Comparison of ENCODE assay signal across 14 cellular contexts in the genomic region with DNA sequence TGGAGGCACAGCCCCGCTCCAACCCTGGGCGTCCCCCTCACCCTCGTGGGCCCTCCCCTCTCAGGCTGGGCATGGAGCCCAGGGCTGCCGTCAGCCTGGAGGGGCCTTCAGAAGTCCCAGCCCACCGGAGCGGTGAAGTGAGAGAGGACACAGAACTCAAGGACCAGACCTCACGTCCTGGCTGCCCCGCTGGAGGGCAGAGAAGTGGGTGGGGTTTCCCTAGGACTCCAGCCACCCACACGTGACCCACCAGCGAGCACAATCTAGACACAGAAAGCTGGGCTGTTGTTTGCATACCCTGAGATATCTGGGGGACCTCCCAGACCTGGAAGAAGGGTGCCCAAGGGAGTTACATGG. TPM values are rescaled to one million over a fixed set of nuclear protein-coding genes. Genes with fewer than 3 reads are reported as not detected.
DNase-seq lines count a peak whose midpoint lies in the region; ATAC-seq and TF ChIP-seq lines count a peak whose summit lies in the region.
"Had no signal": no experiment of that assay in that cellular context is flagged by ENCODE, and none has a peak within 500 bp of the region (broad histone marks: within the 10 kb centered on the region; RNA-seq: fewer than 3 reads in every experiment).

No MANE protein-coding gene starts in this region.

- intact Hi-C loops in esophagus squamous epithelium (cut with DNase I): no loop called here

- H3K27me3 ChIP-seq in esophagus squamous epithelium (no peaks in the 10 kb centered on the region), lung (ENCODE audit: control insufficient read depth, insufficient read depth) (no peaks in the 10 kb centered on the region), suprapubic skin (peaks cover 20% of the 10 kb centered on the region)
- no peaks in the 10 kb centered on the region for H3K27me3 ChIP-seq in effector memory CD4-positive, alpha-beta T cell (replicated peaks; ENCODE audit: control insufficient read depth, insufficient read depth, low read length, poor library complexity, severe bottlenecking)
- H3K27me3 ChIP-seq: ascending aorta had no signal

- in situ Hi-C loops in G401 (cut with HindIII; ENCODE audit: low sequenced_read_pairs): no loop called here

- H3K36me3 ChIP-seq in esophagus squamous epithelium (peaks cover 0 to 10% (median 0%) of the 10 kb centered on the region in 3 donors), lung (ENCODE audit: control insufficient read depth in 2 of 2, insufficient read depth in 2 of 2, low read length in 2 of 2) (no peaks in the 10 kb centered on the region), suprapubic skin (no peaks in the 10 kb centered on the region)
- H3K36me3 ChIP-seq in effector memory CD4-positive, alpha-beta T cell (ENCODE audit: control insufficient read depth, insufficient read depth, low read length): no peaks in the 10 kb centered on the region
- H3K36me3 ChIP-seq: ascending aorta, thoracic aorta had no signal

- no peak overlapping the region for H3K4me3 ChIP-seq in esophagus squamous epithelium
- no peak overlapping the region for H3K4me3 ChIP-seq in lung
- H3K4me3 ChIP-seq in suprapubic skin: no peak overlapping the region
- no peak overlapping the region for H3K4me3 ChIP-seq in effector memory CD4-positive, alpha-beta T cell (ENCODE audit: insufficient read depth, low read depth, low read length, poor library complexity, severe bottlenecking)
- H3K4me3 ChIP-seq: ascending aorta, thoracic aorta had no signal

- DNase-seq in NCI-H1436 (lab: John Stamatoyannopoulos, UW) (peak; percentile 16), NCI-H1436 treated with DMSO at 0.1 percent for 48 hours (lab: John Stamatoyannopoulos, UW) (no peak), esophagus squamous epithelium (lab: John Stamatoyannopoulos, UW) (no peak), lung (ENCODE audit: low spot score) (peak; percentile 51), suprapubic skin (ENCODE audit: low spot score in 2 of 2) (no peak), G401 (ENCODE audit: low spot score) (no peak)
- no peak for DNase-seq in central memory CD4-positive, alpha-beta T cell
- DNase-seq in effector memory CD4-positive, alpha-beta T cell: no peak
- DNase-seq: 8988T; activated naive CD4-positive, alpha-beta T cell treated with anti-CD3 and anti-CD28 coated beads, Interleukin-2, amount 50 U/mL, for 16 hours; activated T-cell treated with anti-CD3 and anti-CD28 coated beads, Interleukin-2, amount 50 U/mL, for 1 hour; T-cell had no signal

- peak overlapping the region; percentile 13 to 39 (median 24) for H3K27ac ChIP-seq in esophagus squamous epithelium
- peak overlapping the region; percentile 55 to 89 for H3K27ac ChIP-seq in lung (ENCODE audit: low read depth in 1 of 2, low read length in 1 of 2)
- peak overlapping the region; percentile 58 for H3K27ac ChIP-seq in suprapubic skin
- no peak overlapping the region for H3K27ac ChIP-seq in effector memory CD4-positive, alpha-beta T cell (ENCODE audit: insufficient read depth, low read length, poor library complexity, severe bottlenecking)
- H3K27ac ChIP-seq: ascending aorta, thoracic aorta had no signal

- ATAC-seq in lung (ENCODE audit: insufficient read depth, low FRiP score): no peak
- ATAC-seq: T-cell had no signal

- TF ChIP-seq CTCF in esophagus squamous epithelium (IDR thresholded peaks at IDR 0.05) (no peak), lung (IDR thresholded peaks at IDR 0.05; ENCODE audit: control extremely low read depth, extremely low read depth) (no peak), suprapubic skin (IDR thresholded peaks at IDR 0.05) (no peak)

- TF ChIP-seq POLR2A in esophagus squamous epithelium (IDR thresholded peaks at IDR 0.05) (no peak), suprapubic skin (IDR thresholded peaks at IDR 0.05) (no peak)

- peaks cover 17 to 51% (median 25%) of the 10 kb centered on the region in 3 donors for H3K4me1 ChIP-seq in esophagus squamous epithelium
- peaks cover 4 to 17% of the 10 kb centered on the region in 2 donors for H3K4me1 ChIP-seq in lung (ENCODE audit: control insufficient read depth in 2 of 2, insufficient read depth in 2 of 2, low read length in 2 of 2)
- H3K4me1 ChIP-seq in suprapubic skin: peaks cover 48% of the 10 kb centered on the region
- no peaks in the 10 kb centered on the region for H3K4me1 ChIP-seq in effector memory CD4-positive, alpha-beta T cell (ENCODE audit: control insufficient read depth, insufficient read depth, low read length, poor library complexity, severe bottlenecking)
- H3K4me1 ChIP-seq: ascending aorta had no signal

- H3K9me3 ChIP-seq in esophagus squamous epithelium: no peaks in the 10 kb centered on the region
- H3K9me3 ChIP-seq in lung (ENCODE audit: control insufficient read depth in 2 of 2, insufficient read depth in 1 of 2, low read length in 1 of 2): no peaks in the 10 kb centered on the region
- no peaks in the 10 kb centered on the region for H3K9me3 ChIP-seq in suprapubic skin
- no peaks in the 10 kb centered on the region for H3K9me3 ChIP-seq in effector memory CD4-positive, alpha-beta T cell (ENCODE audit: control insufficient read depth, low read length)
- H3K9me3 ChIP-seq: ascending aorta, thoracic aorta had no signal

- TF ChIP-seq EP300 in suprapubic skin (IDR thresholded peaks at IDR 0.05): no peak

- 29% methylated on average over 3 of the region's 10 CpGs; no CpG with 5 or more reads in 1 of the 2 donors for WGBS in esophagus squamous epithelium, 2 donors
- WGBS in lung, 2 donors: 33 to 61% methylated on average over 10 of the region's 10 CpGs
- 33% methylated on average over 9 of the region's 10 CpGs for WGBS in suprapubic skin

RNA-seq across cellular contexts. Expression of a gene that starts 59.2 kb away (rescaled TPM):
- total RNA-seq in esophagus squamous epithelium (10 to 100 TPM; 13.1 to 33.7 (median 20.9) TPM), lung (10 to 100 TPM; 61.9 to 69.9 TPM), suprapubic skin (100 to 1,000 TPM; 106 to 229 (median 160) TPM)
- 10 to 100 TPM; 10.3 to 19.2 TPM for polyA plus RNA-seq in lung
- 2.2 and 7.4 TPM in 2 replicates for total RNA-seq in G401 (2014; rRNA removed; shearing (Covaris generic))

Comparison
In these comparisons a context has a peak if more than half of its experiments do, and no peak if none do; other contexts are left out.
1. DNase-seq: peak in NCI-H1436 (single experiment) and lung (single experiment); none in NCI-H1436 treated with DMSO at 0.1 percent for 48 hours (single experiment), esophagus squamous epithelium (single experiment), suprapubic skin (0 of 2), central memory CD4-positive, alpha-beta T cell (single experiment), G401 (single experiment) and effector memory CD4-positive, alpha-beta T cell (0 of 3).